20 cellular contexts compared by ENCODE assay signal in the genomic region with DNA sequence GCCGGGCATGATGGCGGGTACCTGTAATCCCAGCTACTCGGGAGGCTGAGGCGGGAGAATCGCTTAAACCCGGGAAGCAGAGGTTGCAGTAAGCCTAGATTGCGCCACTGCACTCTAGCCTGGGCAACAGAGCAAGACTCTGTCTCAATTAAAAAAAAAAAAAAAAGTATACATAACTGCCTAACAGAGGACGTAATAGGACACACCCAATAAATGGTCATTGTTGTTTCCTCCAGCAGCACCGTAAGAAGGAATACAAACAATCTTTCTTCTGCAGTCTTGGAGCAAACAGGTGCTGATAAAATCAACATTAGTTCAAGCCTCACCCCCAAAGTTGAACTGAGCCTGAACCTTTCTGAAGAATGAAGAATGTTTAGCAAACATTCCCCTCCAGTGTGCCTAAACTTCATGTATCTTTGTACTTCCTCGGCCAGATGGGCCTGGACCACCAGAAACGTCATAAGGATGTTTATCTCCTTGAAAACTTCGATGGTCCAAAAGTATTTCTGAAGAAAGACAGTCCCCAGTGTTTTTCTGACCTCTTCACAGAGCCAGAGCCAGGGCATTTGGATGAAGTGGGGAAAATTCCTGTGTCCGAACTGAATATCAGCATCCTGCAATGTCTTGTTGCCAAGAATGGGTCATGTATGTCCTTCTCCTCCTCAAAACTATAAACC.
"Had no signal": no experiment of that assay in that cellular context is flagged by ENCODE, and none has a peak within 500 bp of the region (broad histone marks: within the 10 kb centered on the region; RNA-seq: fewer than 3 reads in every experiment).

No MANE protein-coding gene starts in this region.

- H3K36me3 ChIP-seq: left lung, SJCRH30 had no signal

- DNase-seq: activated CD4-positive, alpha-beta T cell treated with anti-CD3 and anti-CD28 coated beads for 4 hours; activated CD8-positive, alpha-beta memory T cell treated with anti-CD3 and anti-CD28 coated beads, Interleukin-2, amount 50 U/mL, for 4 hours; activated CD8-positive, alpha-beta T cell treated with anti-CD3 and anti-CD28 coated beads, Interleukin-2, amount 10 ng/mL, durations not matched to agents 7 days and 5 days; activated gamma-delta T cell treated with Interleukin-2 at 50 U/mL for 16 hours; activated T-cell treated with anti-CD3 and anti-CD28 coated beads, Interleukin-2, amount 50 U/mL, for 48 hours; amniotic stem cell; body of pancreas; cortex of kidney; effector CD4-positive, alpha-beta T cell; islet precursor cell; left lung; mesendoderm; occipital lobe; stimulated activated CD4-positive, alpha-beta T cell treated with anti-CD3 and anti-CD28 coated beads, Interleukin-15, amount 100 ng/mL, for 24 hours; stimulated activated CD4-positive, alpha-beta T cell treated with anti-CD3 and anti-CD28 coated beads, Interleukin-4, amount 100 ng/mL, for 1 hour; stimulated activated naive CD4-positive, alpha-beta T cell; substantia nigra; T-helper 2 cell had no signal

- H3K4me1 ChIP-seq: left lung had no signal

- H3K27ac ChIP-seq: body of pancreas, left lung, SJCRH30 had no signal

- ATAC-seq: activated CD8-positive, alpha-beta T cell treated with anti-CD3 and anti-CD28 coated beads, Interleukin-2, amount 10 ng/mL, durations not matched to agents 7 days and 5 days; body of pancreas; left lung had no signal

- H3K27me3 ChIP-seq: body of pancreas, hepatocyte, left lung, SJCRH30 had no signal

- H3K4me3 ChIP-seq: body of pancreas, hepatocyte, left lung, SJCRH30 had no signal

- H3K9me3 ChIP-seq: body of pancreas, left lung, SJCRH30 had no signal
